Comparison of ENCODE assay signal across 21 cellular contexts in the genomic region with DNA sequence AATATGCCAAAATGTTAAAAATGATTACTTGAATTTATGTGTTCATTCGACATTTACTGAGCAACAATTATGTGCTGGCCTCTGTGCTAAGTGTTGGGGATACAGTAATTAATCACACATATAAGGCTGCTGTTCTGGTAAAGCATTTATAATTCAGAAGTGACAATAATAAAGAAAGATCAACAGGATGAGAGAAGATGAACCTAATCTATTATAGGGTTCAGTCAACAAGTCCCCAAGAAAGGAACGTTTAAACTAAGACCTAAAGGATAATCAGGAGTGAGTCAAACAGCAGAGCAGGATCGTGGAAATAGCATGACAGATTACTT.
DNase-seq lines count a peak whose midpoint lies in the region; ATAC-seq and TF ChIP-seq lines count a peak whose summit lies in the region.
"Had no signal": no experiment of that assay in that cellular context is flagged by ENCODE, and none has a peak within 500 bp of the region (broad histone marks: within the 10 kb centered on the region; RNA-seq: fewer than 3 reads in every experiment).

No MANE protein-coding gene starts in this region.

- H3K36me3 Mint-ChIP-seq in T-helper 2 cell treated with Interferon-gamma antibody and Interleukin-4, amounts not matched to agents 5 μg/mL and 100 μg/mL, for 36 hours (ENCODE audit: low read depth): no peaks in the 10 kb centered on the region
- H3K36me3 Mint-ChIP-seq in activated T-helper 2 cell treated with anti-CD3 and anti-CD28 coated beads, Interferon-gamma antibody, Interleukin-2, Interleukin-4, amounts not matched to agents 10 μg/mL and 5 μg/mL and 100 μg/mL, durations not matched to agents 14 hours and 24 hours and 36 hours (ENCODE audit: low read depth): no peaks in the 10 kb centered on the region
- H3K36me3 Mint-ChIP-seq: naive B cell, T-cell had no signal

- H3K27me3 Mint-ChIP-seq in T-helper 2 cell treated with Interferon-gamma antibody and Interleukin-4, amounts not matched to agents 5 μg/mL and 100 μg/mL, for 36 hours (ENCODE audit: low read depth): peaks cover 3% of the 10 kb centered on the region
- H3K27me3 Mint-ChIP-seq in activated T-helper 2 cell treated with anti-CD3 and anti-CD28 coated beads, Interferon-gamma antibody, Interleukin-2, Interleukin-4, amounts not matched to agents 10 μg/mL and 5 μg/mL and 100 μg/mL, durations not matched to agents 14 hours and 24 hours and 36 hours (ENCODE audit: low read depth): no peaks in the 10 kb centered on the region

- no peak for ATAC-seq in GM18870 (IDR thresholded peaks at IDR 0.05; ENCODE audit: unreplicated experiment)
- ATAC-seq in GM21528 (IDR thresholded peaks at IDR 0.05; ENCODE audit: low FRiP score, unreplicated experiment): no peak

- H3K9me3 Mint-ChIP-seq in T-helper 2 cell treated with Interferon-gamma antibody and Interleukin-4, amounts not matched to agents 5 μg/mL and 100 μg/mL, for 36 hours: no peaks in the 10 kb centered on the region
- peaks cover 5% of the 10 kb centered on the region for H3K9me3 Mint-ChIP-seq in activated T-helper 2 cell treated with anti-CD3 and anti-CD28 coated beads, Interferon-gamma antibody, Interleukin-2, Interleukin-4, amounts not matched to agents 10 μg/mL and 5 μg/mL and 100 μg/mL, durations not matched to agents 14 hours and 24 hours and 36 hours
- H3K9me3 Mint-ChIP-seq: T-cell had no signal

- no peak for TF ChIP-seq CTCF in fibroblast of mammary gland (conservative IDR thresholded peaks at IDR 0.05; ENCODE audit: control insufficient read depth, insufficient read depth, low read depth, low read length)

- intact Hi-C loops in activated T-helper 2 cell treated with anti-CD3 and anti-CD28 coated beads, Interferon-gamma antibody, Interleukin-2, Interleukin-4, amounts not matched to agents 10 μg/mL and 5 μg/mL and 100 μg/mL, durations not matched to agents 14 hours and 24 hours and 36 hours (cut with micrococcal nuclease): loop anchor here (1.0 to 10.0 kb wide), 3 partner anchors 60 to 126 kb away; partner anchors contain the start of gene COX7A2L

- no peak for DNase-seq in T-helper 2 cell treated with Interferon-gamma antibody and Interleukin-4, amounts not matched to agents 5 μg/mL and 100 μg/mL, for 36 hours (ENCODE audit: low spot score)
- DNase-seq in T-helper 2 cell (no peak), ELR (ENCODE audit: low read depth) (peak; percentile 41), fibroblast of mammary gland (ENCODE audit: low read depth) (peak; percentile 32), H4 (ENCODE audit: low spot score) (no peak)
- DNase-seq in activated T-helper 2 cell treated with anti-CD3 and anti-CD28 coated beads, Interferon-gamma antibody, Interleukin-2, Interleukin-4, amounts not matched to agents 10 μg/mL and 5 μg/mL and 100 μg/mL, durations not matched to agents 14 hours and 24 hours and 36 hours (ENCODE audit: low spot score): no peak
- DNase-seq: activated gamma-delta T cell; BE2C; Caco-2; GOT3; hypothalamus; naive B cell; NCI-H2081; NCI-H510A; posterior cingulate gyrus; Right ventricle myocardium superior; stimulated activated CD4-positive, alpha-beta T cell treated with anti-CD3 and anti-CD28 coated beads, Interleukin-2, amount 100 ng/mL, for 48 hours; T-cell had no signal

- H3K27ac Mint-ChIP-seq in T-helper 2 cell treated with Interferon-gamma antibody and Interleukin-4, amounts not matched to agents 5 μg/mL and 100 μg/mL, for 36 hours: peak overlapping the region; percentile 17
- peak overlapping the region; percentile 82 for H3K27ac Mint-ChIP-seq in activated T-helper 2 cell treated with anti-CD3 and anti-CD28 coated beads, Interferon-gamma antibody, Interleukin-2, Interleukin-4, amounts not matched to agents 10 μg/mL and 5 μg/mL and 100 μg/mL, durations not matched to agents 14 hours and 24 hours and 36 hours

- H3K4me1 Mint-ChIP-seq in T-helper 2 cell treated with Interferon-gamma antibody and Interleukin-4, amounts not matched to agents 5 μg/mL and 100 μg/mL, for 36 hours (ENCODE audit: low read depth): peaks cover 25% of the 10 kb centered on the region
- peaks cover 37% of the 10 kb centered on the region for H3K4me1 Mint-ChIP-seq in activated T-helper 2 cell treated with anti-CD3 and anti-CD28 coated beads, Interferon-gamma antibody, Interleukin-2, Interleukin-4, amounts not matched to agents 10 μg/mL and 5 μg/mL and 100 μg/mL, durations not matched to agents 14 hours and 24 hours and 36 hours (ENCODE audit: low read depth)
- H3K4me1 Mint-ChIP-seq: naive B cell had no signal

- H3K4me3 Mint-ChIP-seq in T-helper 2 cell treated with Interferon-gamma antibody and Interleukin-4, amounts not matched to agents 5 μg/mL and 100 μg/mL, for 36 hours: no peak overlapping the region
- H3K4me3 Mint-ChIP-seq in activated T-helper 2 cell treated with anti-CD3 and anti-CD28 coated beads, Interferon-gamma antibody, Interleukin-2, Interleukin-4, amounts not matched to agents 10 μg/mL and 5 μg/mL and 100 μg/mL, durations not matched to agents 14 hours and 24 hours and 36 hours (ENCODE audit: low read depth): peak overlapping the region; percentile 30
- H3K4me3 Mint-ChIP-seq: naive B cell, T-cell had no signal

- no peak overlapping the region for H3K4me3 ChIP-seq in fibroblast of mammary gland (ENCODE audit: control insufficient read depth, low read depth, low read length)
- H3K4me3 ChIP-seq: coronary artery had no signal

Comparison
In these comparisons a context has a peak if more than half of its experiments do, and no peak if none do; other contexts are left out.
1. DNase-seq: peak in ELR (single experiment) and fibroblast of mammary gland (single experiment); none in T-helper 2 cell treated with Interferon-gamma antibody and Interleukin-4, amounts not matched to agents 5 μg/mL and 100 μg/mL, for 36 hours (single experiment), T-helper 2 cell (0 of 5), activated T-helper 2 cell treated with anti-CD3 and anti-CD28 coated beads, Interferon-gamma antibody, Interleukin-2, Interleukin-4, amounts not matched to agents 10 μg/mL and 5 μg/mL and 100 μg/mL, durations not matched to agents 14 hours and 24 hours and 36 hours (single experiment) and H4 (single experiment).